10 cellular contexts compared by ENCODE assay signal in the genomic region with DNA sequence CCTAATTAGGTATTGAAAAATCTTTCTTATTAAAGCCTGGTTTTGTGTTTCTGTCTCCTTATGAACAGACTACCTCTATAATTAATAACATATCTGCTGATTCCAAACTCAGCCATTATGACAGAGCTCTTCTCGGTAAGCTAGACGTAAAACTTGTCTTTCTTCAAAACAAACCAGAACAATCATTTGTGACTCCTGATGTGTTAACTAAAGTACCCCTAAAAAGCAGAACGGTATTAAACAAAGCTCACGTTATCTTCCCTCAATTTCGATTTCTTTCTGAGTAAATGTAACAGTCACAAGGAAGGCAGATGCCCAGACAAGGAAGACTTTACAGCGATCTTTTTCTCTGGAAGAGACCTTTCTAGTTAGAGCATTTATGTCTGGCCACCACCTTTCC. TPM values are rescaled to one million over a fixed set of nuclear protein-coding genes. Genes with fewer than 3 reads are reported as not detected.
DNase-seq lines count a peak whose midpoint lies in the region; ATAC-seq and TF ChIP-seq lines count a peak whose summit lies in the region.
"Had no signal": no experiment of that assay in that cellular context is flagged by ENCODE, and none has a peak within 500 bp of the region (broad histone marks: within the 10 kb centered on the region; RNA-seq: fewer than 3 reads in every experiment).

No MANE protein-coding gene starts in this region.

- peaks cover 26% of the 10 kb centered on the region for H3K79me2 ChIP-seq in ACC112 (ENCODE audit: control insufficient read depth, insufficient read depth, low read length, unreplicated experiment)

- H3K27me3 ChIP-seq in ACC112 (ENCODE audit: insufficient read depth, low read length): no peaks in the 10 kb centered on the region

- H3K36me3 ChIP-seq in ACC112 (ENCODE audit: insufficient read depth, low read length): peaks cover 6% of the 10 kb centered on the region; the same call in 1 of the 2 replicates

- no peak for DNase-seq in HFFc6
- no peak for DNase-seq in chondrocyte (ENCODE audit: low spot score)
- DNase-seq in midbrain (lab: John Stamatoyannopoulos, UW): peak; percentile 80
- DNase-seq in activated CD8-positive, alpha-beta memory T cell treated with anti-CD3 and anti-CD28 coated beads, Interleukin-2, amount 10 ng/mL, durations not matched to agents 7 days and 5 days: no peak
- no peak for DNase-seq in COR-L47 (lab: John Stamatoyannopoulos, UW)
- no peak for DNase-seq in activated gamma-delta T cell (lab: John Stamatoyannopoulos, UW)
- DNase-seq: GDM1 had no signal

- peaks cover 28% of the 10 kb centered on the region for H3K36me3 Mint-ChIP-seq in HFFc6 (ENCODE audit: low read depth)
- H3K36me3 Mint-ChIP-seq in chondrocyte (ENCODE audit: low read depth): peaks cover 4% of the 10 kb centered on the region
- no peaks in the 10 kb centered on the region for H3K36me3 Mint-ChIP-seq in activated CD8-positive, alpha-beta memory T cell treated with anti-CD3 and anti-CD28 coated beads, Interleukin-2, amount 10 ng/mL, durations not matched to agents 7 days and 5 days
- H3K36me3 Mint-ChIP-seq: activated naive CD8-positive, alpha-beta T cell treated with anti-CD3 and anti-CD28 coated beads, Interleukin-2, amount 10 ng/mL, durations not matched to agents 7 days and 5 days had no signal

- peak overlapping the region; percentile 71 for H2AFZ ChIP-seq in ACC112 (ENCODE audit: low read length, unreplicated experiment)

- H3K27me3 Mint-ChIP-seq in HFFc6 (ENCODE audit: insufficient read depth): peaks cover 2% of the 10 kb centered on the region
- no peaks in the 10 kb centered on the region for H3K27me3 Mint-ChIP-seq in chondrocyte (ENCODE audit: low read depth)
- peaks cover 26% of the 10 kb centered on the region for H3K27me3 Mint-ChIP-seq in activated CD8-positive, alpha-beta memory T cell treated with anti-CD3 and anti-CD28 coated beads, Interleukin-2, amount 10 ng/mL, durations not matched to agents 7 days and 5 days

- H3K9me3 Mint-ChIP-seq in HFFc6 (no peaks in the 10 kb centered on the region), chondrocyte (ENCODE audit: low read depth) (no peaks in the 10 kb centered on the region)
- H3K9me3 Mint-ChIP-seq in activated CD8-positive, alpha-beta memory T cell treated with anti-CD3 and anti-CD28 coated beads, Interleukin-2, amount 10 ng/mL, durations not matched to agents 7 days and 5 days (ENCODE audit: low read depth): no peaks in the 10 kb centered on the region
- H3K9me3 Mint-ChIP-seq: activated naive CD8-positive, alpha-beta T cell treated with anti-CD3 and anti-CD28 coated beads, Interleukin-2, amount 10 ng/mL, durations not matched to agents 7 days and 5 days had no signal

- CTCF ChIA-PET in activated CD8-positive, alpha-beta memory T cell treated with anti-CD3 and anti-CD28 coated beads, Interleukin-2, amount 10 ng/mL, durations not matched to agents 7 days and 5 days (lab: Charles Lee): no interaction called here

- H3K4me3 Mint-ChIP-seq in HFFc6 (peak overlapping the region; percentile 93), chondrocyte (ENCODE audit: unreplicated experiment) (peak overlapping the region; percentile 92)
- H3K4me3 Mint-ChIP-seq in activated CD8-positive, alpha-beta memory T cell treated with anti-CD3 and anti-CD28 coated beads, Interleukin-2, amount 10 ng/mL, durations not matched to agents 7 days and 5 days: no peak overlapping the region
- H3K4me3 Mint-ChIP-seq: activated naive CD8-positive, alpha-beta T cell treated with anti-CD3 and anti-CD28 coated beads, Interleukin-2, amount 10 ng/mL, durations not matched to agents 7 days and 5 days had no signal

- ATAC-seq in activated CD8-positive, alpha-beta memory T cell treated with anti-CD3 and anti-CD28 coated beads, Interleukin-2, amount 10 ng/mL, durations not matched to agents 7 days and 5 days: no peak
- ATAC-seq in GM21717 (IDR thresholded peaks at IDR 0.05; ENCODE audit: unreplicated experiment): no peak

- H3K27ac Mint-ChIP-seq in HFFc6 (peak overlapping the region; percentile 89), chondrocyte (ENCODE audit: unreplicated experiment) (peak overlapping the region; percentile 96)
- no peak overlapping the region for H3K27ac Mint-ChIP-seq in activated CD8-positive, alpha-beta memory T cell treated with anti-CD3 and anti-CD28 coated beads, Interleukin-2, amount 10 ng/mL, durations not matched to agents 7 days and 5 days
- H3K27ac Mint-ChIP-seq: activated naive CD8-positive, alpha-beta T cell treated with anti-CD3 and anti-CD28 coated beads, Interleukin-2, amount 10 ng/mL, durations not matched to agents 7 days and 5 days had no signal

- H3K27ac ChIP-seq in ACC112 (ENCODE audit: low read depth, low read length): 0 out of 2 replicates have a peak overlapping the region, but pooled peaks have one; percentile 3

- H3K4me3 ChIP-seq in ACC112 (ENCODE audit: low read depth, low read length): peak overlapping the region; percentile 85

- H3K4me1 Mint-ChIP-seq in HFFc6 (ENCODE audit: low read depth) (peaks cover 56% of the 10 kb centered on the region), chondrocyte (ENCODE audit: low read depth) (peaks cover 56% of the 10 kb centered on the region)
- H3K4me1 Mint-ChIP-seq in activated CD8-positive, alpha-beta memory T cell treated with anti-CD3 and anti-CD28 coated beads, Interleukin-2, amount 10 ng/mL, durations not matched to agents 7 days and 5 days: no peaks in the 10 kb centered on the region
- H3K4me1 Mint-ChIP-seq: activated naive CD8-positive, alpha-beta T cell treated with anti-CD3 and anti-CD28 coated beads, Interleukin-2, amount 10 ng/mL, durations not matched to agents 7 days and 5 days had no signal

- H3K4me1 ChIP-seq in ACC112 (ENCODE audit: control insufficient read depth, insufficient read depth, low read length, unreplicated experiment): peaks cover 33% of the 10 kb centered on the region

- no peak for TF ChIP-seq CTCF in HFFc6 (IDR thresholded peaks at IDR 0.05)
- no peak for TF ChIP-seq CTCF in chondrocyte (IDR thresholded peaks at IDR 0.05)

RNA-seq across cellular contexts. Expression of a gene that starts 1.8 kb away (rescaled TPM):
- 10 to 100 TPM; 54.2 to 69.7 (median 59.9) TPM for total RNA-seq in HFFc6 (2021; fragmentation: NEBNext Ultra II Directional; extraction: Animal tissue kit (Norgen Biotek cat#: 25700))
- 81.2 to 249 TPM (median 239 TPM) in 3 replicates for total RNA-seq in chondrocyte
- total RNA-seq in activated CD8-positive, alpha-beta memory T cell treated with anti-CD3 and anti-CD28 coated beads, Interleukin-2, amount 10 ng/mL, durations not matched to agents 7 days and 5 days: under 1 TPM in 1 of 2 experiments, not detected in 1; 0.02 TPM

Comparison
In these comparisons a context has a peak if more than half of its experiments do, and no peak if none do; other contexts are left out.
1. RNA of a gene that starts 1.8 kb away (total RNA-seq): 81.2 to 249 TPM in chondrocyte and 54.2 to 69.7 TPM in HFFc6; 0.02 TPM in activated CD8-positive, alpha-beta memory T cell treated with anti-CD3 and anti-CD28 coated beads, Interleukin-2, amount 10 ng/mL, durations not matched to agents 7 days and 5 days; every median in the first group is over 10 times any median in the second.